6 cellular contexts compared by ENCODE assay signal in the genomic region with DNA sequence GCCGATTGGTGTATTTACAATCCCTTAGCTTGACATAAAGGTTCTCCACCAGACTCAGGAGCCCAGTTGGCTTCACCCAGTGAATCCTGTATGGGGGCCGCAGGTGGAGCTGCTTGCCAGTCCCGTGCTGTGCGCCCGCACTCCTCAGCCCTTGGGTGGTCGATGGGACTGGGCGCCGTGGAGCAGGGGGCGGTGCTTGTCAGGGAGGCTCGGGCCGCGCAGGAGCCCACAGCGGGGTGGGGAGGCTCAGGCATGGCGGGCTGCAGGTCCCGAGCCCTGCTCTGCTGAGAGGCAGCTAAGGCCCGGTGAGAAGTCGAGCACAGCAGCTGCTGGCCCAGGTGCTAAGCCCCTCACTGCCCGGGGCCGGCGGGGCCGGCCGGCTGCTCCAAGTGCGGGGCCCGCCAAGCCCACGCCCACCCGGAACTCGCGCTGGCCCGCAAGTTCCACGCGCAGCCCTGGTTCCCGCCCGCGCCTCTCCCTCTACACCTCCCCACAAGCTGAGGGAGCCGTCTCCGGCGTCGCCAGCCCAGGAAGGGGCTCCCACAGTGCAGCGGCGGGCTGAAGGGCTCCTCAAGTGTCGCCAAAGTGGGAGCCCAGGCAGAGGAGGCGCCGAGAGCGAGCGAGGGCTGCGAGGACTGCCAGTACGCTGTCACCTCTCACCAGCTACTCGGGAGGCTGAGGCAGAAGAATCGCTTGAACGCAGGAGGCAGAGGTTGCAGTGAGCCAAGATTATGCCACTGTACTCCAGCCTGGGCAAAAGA. TPM values are rescaled to one million over a fixed set of nuclear protein-coding genes. Genes with fewer than 3 reads are reported as not detected.
A peak's percentile ranks its signal among the peaks of the same experiment; 100 is the strongest.
DNase-seq lines count a peak whose midpoint lies in the region; ATAC-seq and TF ChIP-seq lines count a peak whose summit lies in the region.
"Not testable (repeated sequence)": the region's sequence is repeated elsewhere in the genome, so short reads cannot be mapped to it uniquely, and the experiment has no call there.

No MANE protein-coding gene starts in this region.

- not testable (repeated sequence) for H2BK120ac ChIP-seq in neuronal stem cell (ENCODE audit: low read depth, low read length)

- H4K91ac ChIP-seq in neuronal stem cell (ENCODE audit: low read depth, low read length, poor library complexity): not testable (repeated sequence)

- not testable (repeated sequence) for H3K9ac ChIP-seq in neuronal stem cell (ENCODE audit: low read depth, low read length, poor library complexity)

- H2BK5ac ChIP-seq in neuronal stem cell (ENCODE audit: low read length): peak overlapping the region; percentile 75

- H2AFZ ChIP-seq in neuronal stem cell (ENCODE audit: low read length): not testable (repeated sequence)

- not testable (repeated sequence) for H2BK12ac ChIP-seq in neuronal stem cell (ENCODE audit: low read length)

- DNase-seq in RWPE1 (ENCODE audit: low spot score); esophagus squamous epithelium (lab: John Stamatoyannopoulos, UW); neuronal stem cell (ENCODE audit: low spot score); gastrocnemius medialis; testis: not testable (repeated sequence)
- peak; percentile 81 for DNase-seq in chondrocyte (ENCODE audit: low spot score)

- H3K36me3 Mint-ChIP-seq in chondrocyte (ENCODE audit: low read depth): not testable (repeated sequence)

- peaks cover 38% of the 10 kb centered on the region for H3K4me1 Mint-ChIP-seq in chondrocyte (ENCODE audit: low read depth)

- not testable (repeated sequence) for H3K27ac Mint-ChIP-seq in chondrocyte (ENCODE audit: unreplicated experiment)

- not testable (repeated sequence) for H3K9me3 ChIP-seq in esophagus squamous epithelium; neuronal stem cell (replicated peaks in 1 of 2; ENCODE audit: control insufficient read depth in 2 of 2, insufficient read depth in 1 of 2, low read depth in 1 of 2, low read length in 2 of 2); gastrocnemius medialis; testis

- not testable (repeated sequence) for H3K4ac ChIP-seq in neuronal stem cell (ENCODE audit: low read length)

- POLR2A ChIA-PET in RWPE1 (lab: Yijun Ruan, JAX; ENCODE audit: low non-redundant PET): not testable (repeated sequence)

- H3K9me3 Mint-ChIP-seq in chondrocyte (ENCODE audit: low read depth): not testable (repeated sequence)

- CTCF ChIA-PET in RWPE1 (lab: Yijun Ruan, JAX): interaction anchor here (0.5 to 1.9 kb wide), 5 partner anchors 8 to 131 kb away, joined by 3 to 4 read pairs (median 3); no protein-coding TSS in a partner anchor

- H2BK15ac ChIP-seq in neuronal stem cell (ENCODE audit: low read length): not testable (repeated sequence)

- not testable (repeated sequence) for TF ChIP-seq CTCF in RWPE1 (conservative IDR thresholded peaks at IDR 0.05; ENCODE audit: low read depth); chondrocyte (IDR thresholded peaks at IDR 0.05); esophagus squamous epithelium (IDR thresholded peaks at IDR 0.05); gastrocnemius medialis (IDR thresholded peaks at IDR 0.05 in 4 of 5, conservative IDR thresholded peaks at IDR 0.05 in 1 of 5); testis (IDR thresholded peaks at IDR 0.05)

- not testable (repeated sequence) for H3K36me3 ChIP-seq in esophagus squamous epithelium; neuronal stem cell (replicated peaks in 1 of 2; ENCODE audit: control insufficient read depth in 2 of 2, insufficient read depth in 2 of 2, low read length in 2 of 2); gastrocnemius medialis; testis (ENCODE audit: low read depth, missing control alignments)

- H3K27ac ChIP-seq in RWPE1: peak overlapping the region; percentile 100
- peak overlapping the region in 3 of 4 donors; percentile 86 to 98 (median 98) for H3K27ac ChIP-seq in esophagus squamous epithelium
- H3K27ac ChIP-seq in neuronal stem cell (replicated peaks; ENCODE audit: low read length); testis: not testable (repeated sequence)
- H3K27ac ChIP-seq in gastrocnemius medialis: peak overlapping the region; percentile 83 to 100 (median 99)

- H3K4me2 ChIP-seq in neuronal stem cell (ENCODE audit: insufficient read depth, low read length, poor library complexity, severe bottlenecking): not testable (repeated sequence)

- not testable (repeated sequence) for H3K79me1 ChIP-seq in neuronal stem cell (ENCODE audit: low read depth, low read length)

- H2AK5ac ChIP-seq in neuronal stem cell (ENCODE audit: low read depth, low read length): not testable (repeated sequence)

- H3K23ac ChIP-seq in neuronal stem cell (ENCODE audit: low read depth, low read length, poor library complexity): not testable (repeated sequence)

- H3K4me1 ChIP-seq in esophagus squamous epithelium (peaks cover 30 to 85% (median 54%) of the 10 kb centered on the region in 3 donors), neuronal stem cell (ENCODE audit: control insufficient read depth in 2 of 2, insufficient read depth in 1 of 2, low read depth in 1 of 2, low read length in 2 of 2) (peaks cover 9 to 16% of the 10 kb centered on the region in 2 donors), gastrocnemius medialis (peaks cover 44 to 45% of the 10 kb centered on the region in 2 donors)
- H3K4me1 ChIP-seq in testis: not testable (repeated sequence)

- not testable (repeated sequence) for H3K4me3 Mint-ChIP-seq in chondrocyte (ENCODE audit: unreplicated experiment)

- not testable (repeated sequence) for H4K8ac ChIP-seq in neuronal stem cell (ENCODE audit: low read depth, low read length)

- not testable (repeated sequence) for ATAC-seq in gastrocnemius medialis

- not testable (repeated sequence) for H3K27me3 Mint-ChIP-seq in chondrocyte (ENCODE audit: low read depth)

- in situ Hi-C loops in gastrocnemius medialis (cut with MboI; ENCODE audit: low sequenced_read_pairs in 4 of 4): loop anchor here (5.0 to 10.0 kb wide), 2 partner anchors 132 to 135 kb away; no protein-coding TSS in a partner anchor

- H3K4me3 ChIP-seq in esophagus squamous epithelium: peak overlapping the region in 2 of 4 donors; percentile 36 to 37
- not testable (repeated sequence) for H3K4me3 ChIP-seq in neuronal stem cell (ENCODE audit: low read length in 2 of 2); gastrocnemius medialis
- peak overlapping the region; percentile 29 to 38 for H3K4me3 ChIP-seq in testis

- H3K18ac ChIP-seq in neuronal stem cell (ENCODE audit: low read length): not testable (repeated sequence)

- intact Hi-C loops in esophagus squamous epithelium (cut with DNase I): loop anchor here (10.0 kb wide), 1 partner anchor 45 kb away; a partner anchor contains a TSS
- intact Hi-C loops in gastrocnemius medialis (cut with DNase I; ENCODE audit: low total_unique reads); testis (cut with DNase I; ENCODE audit: low total_unique reads): not testable (repeated sequence)

- not testable (repeated sequence) for H3K14ac ChIP-seq in neuronal stem cell (ENCODE audit: low read length)

- not testable (repeated sequence) for H3K27me3 ChIP-seq in esophagus squamous epithelium; neuronal stem cell (ENCODE audit: control insufficient read depth in 3 of 3, insufficient read depth in 3 of 3, low read depth in 1 of 3, low read length in 3 of 3); gastrocnemius medialis; testis

- TF ChIP-seq POLR2A in esophagus squamous epithelium (IDR thresholded peaks at IDR 0.05); gastrocnemius medialis (IDR thresholded peaks at IDR 0.05); testis (IDR thresholded peaks at IDR 0.05): not testable (repeated sequence)

- whole genome bisulfite sequencing in esophagus squamous epithelium, 2 donors: 70% methylated on average over 4 to 7 of the region's 50 CpGs
- no CpG with 5 or more reads among the region's 50 CpGs for WGBS in neuronal stem cell (ENCODE audit: extremely low coverage in 2 of 2, insufficient read length in 2 of 2, insufficient replicate concordance in 1 of 2), 2 donors
- WGBS in testis, 2 donors: 72 to 84% methylated on average over 29 to 47 of the region's 50 CpGs

RNA-seq across cellular contexts. Expression of a gene that starts 7.0 kb away (rescaled TPM):
- total RNA-seq in chondrocyte (1,313 to 1,335 TPM (median 1,322 TPM) in 3 replicates), esophagus squamous epithelium (1,000 to 10,000 TPM; 2,415 to 6,888 (median 3,249) TPM), gastrocnemius medialis (1,000 to 10,000 TPM; 1,878 to 2,898 (median 2,185) TPM), testis (100 to 1,000 TPM; 216 to 245 TPM)
- polyA plus RNA-seq in neuronal stem cell (2013, experiment 1 of 2): 217 TPM
- polyA plus RNA-seq in neuronal stem cell (2013, experiment 2 of 2): 205 TPM
- polyA plus RNA-seq in testis (ENCODE audit: insufficient read depth, low read depth, low replicate concordance): 190 TPM

RNA-seq across cellular contexts. Expression of a gene that starts 49.3 kb away (rescaled TPM):
- total RNA-seq in chondrocyte: 195 to 208 TPM (median 205 TPM) in 3 replicates
- 10 to 100 TPM; 52.8 to 97.7 (median 66.3) TPM for total RNA-seq in esophagus squamous epithelium
- 115 TPM for polyA plus RNA-seq in neuronal stem cell (2013, experiment 1 of 2)
- 115 TPM for polyA plus RNA-seq in neuronal stem cell (2013, experiment 2 of 2)
- 100 to 1,000 TPM; 119 to 262 (median 179) TPM for total RNA-seq in gastrocnemius medialis
- total RNA-seq in testis: 10 to 100 TPM; 78.4 to 80.2 TPM
- 67.4 TPM for polyA plus RNA-seq in testis (ENCODE audit: insufficient read depth, low read depth, low replicate concordance)
